Comparison of ENCODE assay signal across 26 cellular contexts in genomic region chr9:112790231-112790774, GRCh38. TPM values are rescaled to one million over a fixed set of nuclear protein-coding genes. Genes with fewer than 3 reads are reported as not detected.
DNase-seq lines count a peak whose midpoint lies in the region; ATAC-seq and TF ChIP-seq lines count a peak whose summit lies in the region.
"Had no signal": no experiment of that assay in that cellular context is flagged by ENCODE, and none has a peak within 500 bp of the region (broad histone marks: within the 10 kb centered on the region; RNA-seq: fewer than 3 reads in every experiment).

No MANE protein-coding gene starts in this region.

- H3K36me3 ChIP-seq in GM23248 (ENCODE audit: low read depth), result no peaks in the 10 kb centered on the region
- no peaks in the 10 kb centered on the region for H3K36me3 ChIP-seq in adrenal gland (replicated peaks in 1 of 2)
- no peaks in the 10 kb centered on the region for H3K36me3 ChIP-seq in tibial artery
- H3K36me3 ChIP-seq: brain microvascular endothelial cell, gastrocnemius medialis, neutrophil, Peyer's patch, prostate gland, SJSA1, vagina had no signal

- peak; percentile 51 for DNase-seq in GM23248
- peak in 5 of 7 donors; percentile 25 to 35 (median 27) for DNase-seq in adrenal gland
- DNase-seq in kidney glomerular epithelial cell (lab: John Stamatoyannopoulos, UW), result peak; percentile 66
- no peak for DNase-seq in tibial artery
- DNase-seq in DMS153 (lab: John Stamatoyannopoulos, UW), result no peak
- DNase-seq in epidermal melanocyte (ENCODE audit: insufficient read length, low spot score), result no peak
- DNase-seq: activated T-cell treated with anti-CD3 and anti-CD28 coated beads, Interleukin-2, amount 50 U/mL, for 4 hours; brain microvascular endothelial cell; C1 segment of cervical spinal cord; effector CD8-positive, alpha-beta T cell; gastrocnemius medialis; hippocampal formation; KG1; NCI-H1436 treated with DMSO at 0.1 percent for 48 hours; NCI-H524; Peyer's patch; small intestine; stimulated activated CD4-positive, alpha-beta T cell treated with anti-CD3 and anti-CD28 coated beads, Interleukin-1b, Interleukin-23, amount 100 ng/mL, for 48 hours; T-helper 17 cell had no signal

- H3K4me1 ChIP-seq in GM23248 (ENCODE audit: insufficient read depth) (peaks cover 40% of the 10 kb centered on the region), adrenal gland (replicated peaks in 1 of 2) (peaks cover 0 to 12% of the 10 kb centered on the region in 2 donors), tibial artery (peaks cover 0 to 49% (median 10%) of the 10 kb centered on the region in 4 donors)
- H3K4me1 ChIP-seq: gastrocnemius medialis, Peyer's patch, prostate gland, SJSA1 had no signal

- no peak overlapping the region for H3K9ac ChIP-seq in GM23248

- peak overlapping the region; percentile 54 for H3K27ac ChIP-seq in GM23248
- H3K27ac ChIP-seq in adrenal gland, result no peak overlapping the region
- peak overlapping the region; percentile 14 to 64 for H3K27ac ChIP-seq in tibial artery
- H3K27ac ChIP-seq: brain microvascular endothelial cell, gastrocnemius medialis, neutrophil, Peyer's patch, prostate gland, SJSA1, vagina had no signal

- intact Hi-C loops in adrenal gland (cut with DNase I), result no loop called here
- intact Hi-C loops in tibial artery (cut with DNase I; ENCODE audit: low total_unique reads), result no loop called here

- TF ChIP-seq CTCF in adrenal gland (IDR thresholded peaks at IDR 0.05) (no peak), tibial artery (IDR thresholded peaks at IDR 0.05) (no peak)

- 30 to 37% methylated on average over 5 of the region's 5 CpGs for WGBS in GM23248 (ENCODE audit: low coverage in 1 of 2, low lambda C conversion rate in 2 of 2, missing lambda C conversion rate in 2 of 2), 2 experiments
- 52 to 62% (median 58%) methylated on average over 5 of the region's 5 CpGs for WGBS in adrenal gland, 4 donors

- H4K20me1 ChIP-seq in GM23248 (ENCODE audit: insufficient read depth), result no peaks in the 10 kb centered on the region; the same call in 1 of the 2 replicates

- H3K9me2 ChIP-seq in GM23248 (ENCODE audit: insufficient read depth), result no peaks in the 10 kb centered on the region

- H3K4me2 ChIP-seq in GM23248 (ENCODE audit: unreplicated experiment), result peak overlapping the region; percentile 18

- TF ChIP-seq POLR2A in adrenal gland (IDR thresholded peaks at IDR 0.05), result no peak

- peaks cover 23% of the 10 kb centered on the region for H3F3A ChIP-seq in GM23248 (ENCODE audit: insufficient read depth)

- H2AFZ ChIP-seq in GM23248, result no peak overlapping the region

- in situ Hi-C loops in GM23248 (cut with MboI), result no loop called here

- H3K9me3 ChIP-seq in GM23248 (ENCODE audit: low read depth), result no peaks in the 10 kb centered on the region
- H3K9me3 ChIP-seq in adrenal gland (replicated peaks in 1 of 3), result no peaks in the 10 kb centered on the region
- H3K9me3 ChIP-seq in tibial artery, result no peaks in the 10 kb centered on the region
- H3K9me3 ChIP-seq: gastrocnemius medialis, neutrophil, Peyer's patch, prostate gland, SJSA1, vagina had no signal

- H3K4me3 ChIP-seq in GM23248 (no peak overlapping the region), adrenal gland (no peak overlapping the region), tibial artery (no peak overlapping the region)
- H3K4me3 ChIP-seq: gastrocnemius medialis, Peyer's patch, prostate gland, SJSA1, vagina had no signal

- H3K79me2 ChIP-seq in GM23248 (ENCODE audit: insufficient read depth), result peaks cover 100% of the 10 kb centered on the region

- H3K27me3 ChIP-seq in GM23248 (replicated peaks; ENCODE audit: insufficient read depth) (no peaks in the 10 kb centered on the region), adrenal gland (no peaks in the 10 kb centered on the region), tibial artery (no peaks in the 10 kb centered on the region)
- H3K27me3 ChIP-seq: brain microvascular endothelial cell, gastrocnemius medialis, neutrophil, Peyer's patch, SJSA1, vagina had no signal

- ATAC-seq in HG03039 (IDR thresholded peaks at IDR 0.05; ENCODE audit: unreplicated experiment) (no peak), GM18517 (IDR thresholded peaks at IDR 0.05; ENCODE audit: unreplicated experiment) (no peak)
- ATAC-seq: activated T-cell treated with anti-CD3 and anti-CD28 coated beads, Interleukin-2, amount 50 U/mL, for 4 hours; esophagus mucosa; gastrocnemius medialis; T-helper 17 cell had no signal

RNA-seq across cellular contexts. Expression of gene SNX30, which starts 39.7 kb away (rescaled TPM):
- total RNA-seq in GM23248 (2014; rRNA removed; shearing (Covaris generic)), result 26.7 and 31.2 TPM in 2 replicates
- polyA plus RNA-seq in GM23248 (2016; fragmentation: Nextera tagmentation; extraction: Ambion mirVana) (7.1 and 8.5 TPM in 2 replicates), adrenal gland (1 to 10 TPM in 2 of 3 donors, under 1 TPM in 1; 0.84 to 5.0 (median 2.0) TPM)
- total RNA-seq in adrenal gland, result 10 to 100 TPM in 1 of 8 donors, 1 to 10 TPM in 7; 7.8 to 12.3 (median 9.3) TPM

Comparison
In these comparisons a context has a peak if more than half of its experiments do, and no peak if none do; other contexts are left out.
1. DNase-seq: peak in GM23248 (single experiment), adrenal gland (5 of 7) and kidney glomerular epithelial cell (single experiment); none in tibial artery (0 of 2), DMS153 (single experiment) and epidermal melanocyte (single experiment).
2. H3K27ac ChIP-seq: peak in GM23248 (single experiment) and tibial artery (2 of 2); none in adrenal gland (0 of 5).